In genomic region chr6:138620630-138621029, GRCh38 we compare ENCODE assay signal across 18 cellular contexts.
DNase-seq lines count a peak whose midpoint lies in the region; ATAC-seq and TF ChIP-seq lines count a peak whose summit lies in the region.
"Had no signal": no experiment of that assay in that cellular context is flagged by ENCODE, and none has a peak within 500 bp of the region (broad histone marks: within the 10 kb centered on the region; RNA-seq: fewer than 3 reads in every experiment).

No MANE protein-coding gene starts in this region.

- peaks cover 9% of the 10 kb centered on the region; the same call in 1 of the 2 replicates for H3K9me1 ChIP-seq in IMR-90 (ENCODE audit: insufficient read depth, low read length)

- no peaks in the 10 kb centered on the region for H3K27me3 ChIP-seq in IMR-90 (ENCODE audit: control insufficient read depth, insufficient read depth, low read length)
- H3K27me3 ChIP-seq in osteoblast (ENCODE audit: insufficient read depth, low read length), result no peaks in the 10 kb centered on the region

- TF ChIP-seq CTCF in IMR-90 (conservative IDR thresholded peaks at IDR 0.05; ENCODE audit: low read depth, low read length) (no peak), osteoblast (IDR thresholded peaks at IDR 0.05; ENCODE audit: extremely low read depth, low read depth, low read length) (no peak)

- H2AFZ ChIP-seq in IMR-90 (replicated peaks; ENCODE audit: low read length, poor library complexity) (peak overlapping the region; percentile 12), osteoblast (ENCODE audit: low read length) (peak overlapping the region; percentile 39)
- H2AFZ ChIP-seq: GM23338 had no signal

- H3K4me3 ChIP-seq in IMR-90 (ENCODE audit: insufficient read depth, low read depth, low read length) (no peak overlapping the region), osteoblast (ENCODE audit: insufficient read depth, low read length) (no peak overlapping the region)
- H3K4me3 ChIP-seq: GM23338 had no signal

- POLR2A ChIA-PET in IMR-90 (lab: Charles Lee; ENCODE audit: unreplicated experiment), result no interaction called here

- in situ Hi-C loops in IMR-90 (cut with MboI; ENCODE audit: low sequenced_read_pairs), result no loop called here

- no CpG with 5 or more reads among the region's 3 CpGs for WGBS in IMR-90 (ENCODE audit: extremely low coverage in 2 of 2, insufficient read length in 1 of 2), 2 experiments

- H2BK15ac ChIP-seq in IMR-90 (ENCODE audit: low read depth, low read length), result no peak overlapping the region

- no peak overlapping the region for H3K18ac ChIP-seq in IMR-90 (ENCODE audit: low read depth, low read length)

- H3K36me3 ChIP-seq in IMR-90 (ENCODE audit: control insufficient read depth, insufficient read depth, low read length) (no peaks in the 10 kb centered on the region), osteoblast (ENCODE audit: insufficient read depth, low read length) (no peaks in the 10 kb centered on the region)

- no TSS peak for BruUV-seq in IMR-90 (replicated peaks; lab: Mats Ljungman, UMichigan)

- no peak overlapping the region for H2AK9ac ChIP-seq in IMR-90 (replicated peaks; ENCODE audit: low read depth, low read length, poor library complexity)

- no peak overlapping the region for H2BK20ac ChIP-seq in IMR-90 (ENCODE audit: low read depth, low read length)

- H3K4me1 ChIP-seq in IMR-90 (ENCODE audit: control insufficient read depth, insufficient read depth, low read length) (peaks cover 4% of the 10 kb centered on the region; the same call in 1 of the 2 replicates), osteoblast (ENCODE audit: insufficient read depth, low read length) (no peaks in the 10 kb centered on the region)

- no peaks in the 10 kb centered on the region for H3K9me3 ChIP-seq in IMR-90 (ENCODE audit: control insufficient read depth, insufficient read depth, low read length)
- no peaks in the 10 kb centered on the region for H3K9me3 ChIP-seq in osteoblast (ENCODE audit: low read depth, low read length)

- H3K23ac ChIP-seq in IMR-90 (ENCODE audit: low read depth, low read length), result no peak overlapping the region

- H3K27ac ChIP-seq in IMR-90 (ENCODE audit: insufficient read depth, low read length), result no peak overlapping the region
- H3K27ac ChIP-seq in osteoblast (ENCODE audit: low read depth, low read length), result no peak overlapping the region
- H3K27ac ChIP-seq: HL-60 had no signal

- H3K36me3 Mint-ChIP-seq in central memory CD8-positive, alpha-beta T cell (ENCODE audit: insufficient read depth), result no peaks in the 10 kb centered on the region
- H3K36me3 Mint-ChIP-seq in activated T-helper 2 cell treated with anti-CD3 and anti-CD28 coated beads, Interferon-gamma antibody, Interleukin-2, Interleukin-4, amounts not matched to agents 10 μg/mL and 5 μg/mL and 100 μg/mL, durations not matched to agents 14 hours and 24 hours and 36 hours (ENCODE audit: low read depth), result no peaks in the 10 kb centered on the region

- dilution Hi-C loops in IMR-90 (cut with HindIII; ENCODE audit: low sequenced_read_pairs, unreplicated experiment), result no loop called here

- H3K79me1 ChIP-seq in IMR-90 (ENCODE audit: low read depth in 1 of 2, low read length in 2 of 2), result peaks cover 11 to 22% of the 10 kb centered on the region in 2 experiments

- no peak overlapping the region for H2BK5ac ChIP-seq in IMR-90 (ENCODE audit: low read depth, low read length, poor library complexity, severe bottlenecking)

- CTCF ChIA-PET in IMR-90 (lab: Yijun Ruan, JAX), result no interaction called here

- peaks cover 13% of the 10 kb centered on the region for H3K27me3 Mint-ChIP-seq in central memory CD8-positive, alpha-beta T cell
- peaks cover 16% of the 10 kb centered on the region for H3K27me3 Mint-ChIP-seq in activated T-helper 2 cell treated with anti-CD3 and anti-CD28 coated beads, Interferon-gamma antibody, Interleukin-2, Interleukin-4, amounts not matched to agents 10 μg/mL and 5 μg/mL and 100 μg/mL, durations not matched to agents 14 hours and 24 hours and 36 hours (ENCODE audit: low read depth)
- H3K27me3 Mint-ChIP-seq: B cell; CD4-positive, alpha-beta T cell had no signal

- no peaks in the 10 kb centered on the region for H3K9me3 Mint-ChIP-seq in central memory CD8-positive, alpha-beta T cell
- H3K9me3 Mint-ChIP-seq in activated T-helper 2 cell treated with anti-CD3 and anti-CD28 coated beads, Interferon-gamma antibody, Interleukin-2, Interleukin-4, amounts not matched to agents 10 μg/mL and 5 μg/mL and 100 μg/mL, durations not matched to agents 14 hours and 24 hours and 36 hours, result no peaks in the 10 kb centered on the region
- H3K9me3 Mint-ChIP-seq: CD4-positive, alpha-beta T cell had no signal

- no peak overlapping the region for H3K4ac ChIP-seq in IMR-90 (ENCODE audit: low read depth, low read length)

- no peak overlapping the region for H3K14ac ChIP-seq in IMR-90 (replicated peaks; ENCODE audit: low read depth, low read length)

- no peaks in the 10 kb centered on the region for H3K79me2 ChIP-seq in osteoblast (ENCODE audit: insufficient read depth, low read length)

- H3K4me3 Mint-ChIP-seq in central memory CD8-positive, alpha-beta T cell, result no peak overlapping the region
- no peak overlapping the region for H3K4me3 Mint-ChIP-seq in activated T-helper 2 cell treated with anti-CD3 and anti-CD28 coated beads, Interferon-gamma antibody, Interleukin-2, Interleukin-4, amounts not matched to agents 10 μg/mL and 5 μg/mL and 100 μg/mL, durations not matched to agents 14 hours and 24 hours and 36 hours (ENCODE audit: low read depth)
- H3K4me3 Mint-ChIP-seq: B cell; CD4-positive, alpha-beta T cell; GM23338 had no signal

- H4K91ac ChIP-seq in IMR-90 (ENCODE audit: insufficient read depth, low read depth, low read length), result no peak overlapping the region

- no peak overlapping the region for H4K8ac ChIP-seq in IMR-90 (ENCODE audit: low read depth in 2 of 2, low read length in 2 of 2)

- H4K20me1 ChIP-seq in IMR-90 (ENCODE audit: insufficient read depth, low read length) (no peaks in the 10 kb centered on the region), osteoblast (ENCODE audit: insufficient read depth, low read length) (no peaks in the 10 kb centered on the region)

- intact Hi-C loops in IMR-90 (cut with micrococcal nuclease), result no loop called here
- intact Hi-C loops in activated T-helper 2 cell treated with anti-CD3 and anti-CD28 coated beads, Interferon-gamma antibody, Interleukin-2, Interleukin-4, amounts not matched to agents 10 μg/mL and 5 μg/mL and 100 μg/mL, durations not matched to agents 14 hours and 24 hours and 36 hours (cut with micrococcal nuclease), result no loop called here

- H3K4me2 ChIP-seq in IMR-90 (ENCODE audit: low read depth, low read length) (no peak overlapping the region), osteoblast (ENCODE audit: insufficient read depth, low read length) (no peak overlapping the region)
- H3K4me2 ChIP-seq: GM23338 had no signal

- no peak overlapping the region for H2BK120ac ChIP-seq in IMR-90 (ENCODE audit: low read depth, low read length)

- DNase-seq in IMR-90, result no peak
- DNase-seq in NCI-H2171 (lab: John Stamatoyannopoulos, UW), result peak; percentile 19
- no peak for DNase-seq in central memory CD8-positive, alpha-beta T cell (ENCODE audit: low spot score in 2 of 2)
- no peak for DNase-seq in osteoblast (ENCODE audit: insufficient read length, low spot score, missing footprints)
- no peak for DNase-seq in stimulated activated CD4-positive, alpha-beta T cell treated with anti-CD3 and anti-CD28 coated beads, Interleukin-15, amount 100 ng/mL, for 24 hours
- no peak for DNase-seq in central memory CD4-positive, alpha-beta T cell
- DNase-seq in activated T-helper 2 cell treated with anti-CD3 and anti-CD28 coated beads, Interferon-gamma antibody, Interleukin-2, Interleukin-4, amounts not matched to agents 10 μg/mL and 5 μg/mL and 100 μg/mL, durations not matched to agents 14 hours and 24 hours and 36 hours (ENCODE audit: low spot score), result no peak
- DNase-seq: C1 segment of cervical spinal cord; Calu3; CD4-positive, alpha-beta T cell; DMS153; DMS79 treated with DMSO at 0.1 percent for 48 hours; EL; GDM1; H7 had no signal

- H3K27ac Mint-ChIP-seq in central memory CD8-positive, alpha-beta T cell (ENCODE audit: low read depth), result peak overlapping the region; percentile 17
- H3K27ac Mint-ChIP-seq in activated T-helper 2 cell treated with anti-CD3 and anti-CD28 coated beads, Interferon-gamma antibody, Interleukin-2, Interleukin-4, amounts not matched to agents 10 μg/mL and 5 μg/mL and 100 μg/mL, durations not matched to agents 14 hours and 24 hours and 36 hours, result no peak overlapping the region
- H3K27ac Mint-ChIP-seq: B cell; CD4-positive, alpha-beta T cell; GM23338 had no signal

- H3K9ac ChIP-seq in IMR-90 (ENCODE audit: low read depth, low read length), result no peak overlapping the region

- no peak overlapping the region for H3K56ac ChIP-seq in IMR-90 (ENCODE audit: extremely low read depth, insufficient read depth, low read length)

- ATAC-seq in IMR-90 (ENCODE audit: low read depth), result no peak
- no peak for ATAC-seq in central memory CD8-positive, alpha-beta T cell (replicated peaks; ENCODE audit: extremely low read depth, poor library complexity, severe bottlenecking)
- ATAC-seq: GM23338 had no signal

- TF ChIP-seq RAD21 in IMR-90 (IDR thresholded peaks at IDR 0.05; ENCODE audit: low read length), result no peak

- no peak for TF ChIP-seq POLR2A in IMR-90 (IDR thresholded peaks at IDR 0.05; ENCODE audit: low read depth, low read length)

- H3K4me1 Mint-ChIP-seq in central memory CD8-positive, alpha-beta T cell, result no peaks in the 10 kb centered on the region
- no peaks in the 10 kb centered on the region for H3K4me1 Mint-ChIP-seq in activated T-helper 2 cell treated with anti-CD3 and anti-CD28 coated beads, Interferon-gamma antibody, Interleukin-2, Interleukin-4, amounts not matched to agents 10 μg/mL and 5 μg/mL and 100 μg/mL, durations not matched to agents 14 hours and 24 hours and 36 hours (ENCODE audit: low read depth)
- H3K4me1 Mint-ChIP-seq: B cell had no signal

- no peak overlapping the region for H4K5ac ChIP-seq in IMR-90 (ENCODE audit: low read depth, low read length)

- no peak overlapping the region for H2AK5ac ChIP-seq in IMR-90 (ENCODE audit: low read depth, low read length)

TF ChIP-seq in IMR-90, 13 proteins besides CTCF, POLR2A, EP300 and RAD21 (continues in another document):
- TF ChIP-seq FOS (IDR thresholded peaks at IDR 0.05; ENCODE audit: low read depth, low read length), result no peak
- no peak for TF ChIP-seq CEBPB (IDR thresholded peaks at IDR 0.05; ENCODE audit: low read depth, low read length)
- no peak for TF ChIP-seq RFX5 (IDR thresholded peaks at IDR 0.05; ENCODE audit: low read depth, low read length)
- no peak for TF ChIP-seq MAZ (IDR thresholded peaks at IDR 0.05; ENCODE audit: borderline replicate concordance, low read depth, low read length)
- TF ChIP-seq NFE2L2 (IDR thresholded peaks at IDR 0.05; ENCODE audit: low read depth, low read length), result no peak
- TF ChIP-seq BHLHE40 (IDR thresholded peaks at IDR 0.05; ENCODE audit: low read depth, low read length), result no peak
- no peak for TF ChIP-seq SMC3 (IDR thresholded peaks at IDR 0.05; ENCODE audit: low read depth, low read length)
